Comparison of ENCODE assay signal across 8 cellular contexts in genomic region chr17:4967539-4968165, GRCh38. TPM values are rescaled to one million over a fixed set of nuclear protein-coding genes. Genes with fewer than 3 reads are reported as not detected.
DNase-seq lines count a peak whose midpoint lies in the region; ATAC-seq and TF ChIP-seq lines count a peak whose summit lies in the region.

SPAG7 (minus strand) TSS chr17:4967817; CDS start chr17:4967804, 13 bp downstream.

- CTCF ChIA-PET in AG04449 (lab: Yijun Ruan, JAX): interaction anchor here (1.3 to 3.6 kb wide), 7 partner anchors 10 to 59 kb away, joined by 3 to 19 read pairs (median 11); partner anchors contain the start of genes CAMTA2 and ENO3

- DNase-seq in AG04449 (ENCODE audit: low read depth, low spot score): peak; percentile 90
- DNase-seq in NCI-H2196 (lab: John Stamatoyannopoulos, UW; ENCODE audit: unreplicated experiment): peak; percentile 80
- DNase-seq in WERI-Rb-1: peak; percentile 93
- peak; percentile 94 to 96 for DNase-seq in breast epithelium (ENCODE audit: low spot score in 2 of 2)
- peak; percentile 91 for DNase-seq in iPS-NIHi7 (ENCODE audit: extremely low spot score)
- DNase-seq in smooth muscle cell (lab: John Stamatoyannopoulos, UW; ENCODE audit: unreplicated experiment): peak; percentile 98

- H4K20me1 ChIP-seq in smooth muscle cell (ENCODE audit: low read depth): peaks cover 32% of the 10 kb centered on the region

- peak within 1 kb of the TSS; percentile 97 for H3K4me2 ChIP-seq in smooth muscle cell

- peak within 1 kb of the TSS; percentile 27 for H2AFZ ChIP-seq in smooth muscle cell (ENCODE audit: low read depth)

- intact Hi-C loops in breast epithelium (cut with DNase I; ENCODE audit: low total_unique reads): loop anchor here (2.0 kb wide), 2 partner anchors 19 to 25 kb away; partner anchors contain the start of gene PFN1

- TF ChIP-seq CTCF in AG04449 (IDR thresholded peaks at IDR 0.05; ENCODE audit: insufficient read depth, low read length, missing control alignments): no peak
- no peak for TF ChIP-seq CTCF in WERI-Rb-1 (IDR thresholded peaks at IDR 0.05; ENCODE audit: low read depth, low read length)
- no peak for TF ChIP-seq CTCF in breast epithelium (IDR thresholded peaks at IDR 0.05)
- TF ChIP-seq CTCF in smooth muscle cell (IDR thresholded peaks at IDR 0.05; ENCODE audit: borderline replicate concordance, insufficient read depth, poor library complexity, severe bottlenecking): no peak

- WGBS in smooth muscle cell (ENCODE audit: low lambda C conversion rate): 1% methylated on average over 43 of the region's 43 CpGs

- H3K9me3 ChIP-seq in WERI-Rb-1 (ENCODE audit: severe bottlenecking): no peaks in the 10 kb centered on the region
- H3K9me3 ChIP-seq in breast epithelium: no peaks in the 10 kb centered on the region
- H3K9me3 ChIP-seq in smooth muscle cell (replicated peaks; ENCODE audit: low read depth): no peaks in the 10 kb centered on the region

- peak within 1 kb of the TSS; percentile 91 for H3K27ac ChIP-seq in WERI-Rb-1
- H3K27ac ChIP-seq in breast epithelium: peak within 1 kb of the TSS; percentile 95 to 97
- H3K27ac ChIP-seq in smooth muscle cell (ENCODE audit: low read depth): peak within 1 kb of the TSS; percentile 95

- H3K9ac ChIP-seq in smooth muscle cell (ENCODE audit: low read depth): peak within 1 kb of the TSS; percentile 86

- POLR2A ChIA-PET in AG04449 (lab: Yijun Ruan, JAX): interaction anchor here (1.2 to 9.7 kb wide), 7 partner anchors 10 to 59 kb away, joined by 4 to 119 read pairs (median 9); partner anchors contain the start of genes CAMTA2, ENO3, PFN1 and RNF167

- H3K27me3 ChIP-seq in WERI-Rb-1 (ENCODE audit: insufficient read depth, low read depth, severe bottlenecking): no peaks in the 10 kb centered on the region
- no peaks in the 10 kb centered on the region for H3K27me3 ChIP-seq in breast epithelium
- no peaks in the 10 kb centered on the region for H3K27me3 ChIP-seq in smooth muscle cell (ENCODE audit: low read depth)

- peaks cover 11% of the 10 kb centered on the region for H3F3A ChIP-seq in smooth muscle cell (ENCODE audit: low read depth)

- H3K79me2 ChIP-seq in smooth muscle cell (ENCODE audit: low read depth): peaks cover 48% of the 10 kb centered on the region

- H3K4me3 ChIP-seq in AG04449 (ENCODE audit: low read depth, low read length): peak within 1 kb of the TSS; percentile 81
- H3K4me3 ChIP-seq in WERI-Rb-1 (ENCODE audit: low read depth, low read length): peak within 1 kb of the TSS; percentile 65
- peak within 1 kb of the TSS; percentile 65 to 86 (median 65) for H3K4me3 ChIP-seq in breast epithelium
- H3K4me3 ChIP-seq in smooth muscle cell: peak within 1 kb of the TSS; percentile 60

- ATAC-seq in GM18873 (IDR thresholded peaks at IDR 0.05; ENCODE audit: low FRiP score, unreplicated experiment) (peak; percentile 52), HG03135 (IDR thresholded peaks at IDR 0.05; ENCODE audit: unreplicated experiment) (peak; percentile 68)

- peaks cover 0 to 19% of the 10 kb centered on the region in 2 donors for H3K4me1 ChIP-seq in breast epithelium
- H3K4me1 ChIP-seq in smooth muscle cell (ENCODE audit: low read depth): peaks cover 9% of the 10 kb centered on the region

- peak; percentile 73 for TF ChIP-seq POLR2A in breast epithelium (IDR thresholded peaks at IDR 0.05)

- H3K36me3 ChIP-seq in WERI-Rb-1 (peaks cover 31% of the 10 kb centered on the region), breast epithelium (no peaks in the 10 kb centered on the region), smooth muscle cell (ENCODE audit: low read depth) (no peaks in the 10 kb centered on the region)

RNA-seq across cellular contexts. Expression of gene SPAG7, which starts in this region (rescaled TPM):
- 10 to 100 TPM; 42.6 to 57.8 (median 55.2) TPM for total RNA-seq in breast epithelium
- 59.8 and 70.7 TPM in 2 replicates for total RNA-seq in smooth muscle cell
- polyA plus RNA-seq in smooth muscle cell: 187 and 192 TPM in 2 replicates

Comparison
In these comparisons a context has a peak if more than half of its experiments do, and no peak if none do; other contexts are left out.
1. Peak in every context shown above with its lines: DNase-seq, ATAC-seq, H3K4me3 ChIP-seq and H3K27ac ChIP-seq.